8 cellular contexts compared by ENCODE assay signal in the genomic region with DNA sequence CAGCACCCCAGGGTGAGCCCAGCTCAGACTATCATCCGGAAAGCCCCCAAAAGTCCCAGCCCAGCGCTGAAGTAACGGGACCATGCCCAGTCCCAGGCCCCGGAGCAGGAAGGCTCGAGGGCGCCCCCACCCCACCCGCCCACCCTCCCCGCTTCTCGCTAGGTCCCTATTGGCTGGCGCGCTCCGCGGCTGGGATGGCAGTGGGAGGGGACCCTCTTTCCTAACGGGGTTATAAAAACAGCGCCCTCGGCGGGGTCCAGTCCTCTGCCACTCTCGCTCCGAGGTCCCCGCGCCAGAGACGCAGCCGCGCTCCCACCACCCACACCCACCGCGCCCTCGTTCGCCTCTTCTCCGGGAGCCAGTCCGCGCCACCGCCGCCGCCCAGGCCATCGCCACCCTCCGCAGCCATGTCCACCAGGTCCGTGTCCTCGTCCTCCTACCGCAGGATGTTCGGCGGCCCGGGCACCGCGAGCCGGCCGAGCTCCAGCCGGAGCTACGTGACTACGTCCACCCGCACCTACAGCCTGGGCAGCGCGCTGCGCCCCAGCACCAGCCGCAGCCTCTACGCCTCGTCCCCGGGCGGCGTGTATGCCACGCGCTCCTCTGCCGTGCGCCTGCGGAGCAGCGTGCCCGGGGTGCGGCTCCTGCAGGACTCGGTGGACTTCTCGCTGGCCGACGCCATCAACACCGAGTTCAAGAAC. TPM values are rescaled to one million over a fixed set of nuclear protein-coding genes. Genes with fewer than 3 reads are reported as not detected.
DNase-seq lines count a peak whose midpoint lies in the region; ATAC-seq and TF ChIP-seq lines count a peak whose summit lies in the region.

No MANE protein-coding gene starts in this region.

- peak overlapping the region in 1 of 2 experiments; percentile 100 for H3K14ac ChIP-seq in mesenchymal stem cell (ENCODE audit: low read length in 2 of 2)

- H3K36me3 ChIP-seq in mesenchymal stem cell (ENCODE audit: control insufficient read depth in 1 of 2, insufficient read depth in 2 of 2, low read depth in 1 of 2, low read length in 2 of 2) = peaks cover 23 to 46% of the 10 kb centered on the region in 2 experiments

- H3K27ac ChIP-seq in dorsolateral prefrontal cortex = peak overlapping the region in 54 of 59 donors; percentile 38 to 98 (median 85)
- H3K27ac ChIP-seq in mesenchymal stem cell (ENCODE audit: low read length, poor library complexity, severe bottlenecking) = peak overlapping the region; percentile 100

- peak overlapping the region; percentile 100 for H4K8ac ChIP-seq in mesenchymal stem cell (ENCODE audit: low read length)

- no peaks in the 10 kb centered on the region for H3K9me3 ChIP-seq in mesenchymal stem cell (ENCODE audit: control insufficient read depth, low read length)

- peak overlapping the region; percentile 99 for H2BK120ac ChIP-seq in mesenchymal stem cell (ENCODE audit: low read depth, low read length)

- H2AFZ ChIP-seq in mesenchymal stem cell (ENCODE audit: low read depth, low read length) = no peak overlapping the region

- H3K4me2 ChIP-seq in mesenchymal stem cell (ENCODE audit: low read length, poor library complexity, severe bottlenecking) = peak overlapping the region; percentile 76

- peak overlapping the region; percentile 98 to 99 for H3K18ac ChIP-seq in mesenchymal stem cell (ENCODE audit: low read depth in 1 of 2, low read length in 2 of 2)

- intact Hi-C loops in dorsolateral prefrontal cortex (cut with DNase I) = no loop called here

- H3K23ac ChIP-seq in mesenchymal stem cell (ENCODE audit: low read length in 2 of 2) = peak overlapping the region; percentile 37 to 94

- DNase-seq in AG09309 (ENCODE audit: low read depth) (no peak), LHCN-M2 (ENCODE audit: low read depth) (peak; percentile 92), dorsolateral prefrontal cortex (peak in 6 of 10 donors; percentile 28 to 63 (median 50)), mesenchymal stem cell (peak; percentile 94), NCI-H345 treated with DMSO at 0.1 percent for 48 hours (lab: John Stamatoyannopoulos, UW; ENCODE audit: unreplicated experiment) (no peak)
- peak; percentile 32 to 35 for DNase-seq in activated CD4-positive, alpha-beta T cell treated with anti-CD3 and anti-CD28 coated beads, Interleukin-2, amount 50 U/mL, for 24 hours (ENCODE audit: low read depth in 1 of 2, low spot score in 1 of 2)
- DNase-seq in stimulated activated CD8-positive, alpha-beta memory T cell treated with anti-CD3 and anti-CD28 coated beads, Interleukin-15, amount 100 ng/mL, for 24 hours (ENCODE audit: low read depth) = peak; percentile 35

- H3K27me3 ChIP-seq in dorsolateral prefrontal cortex (peaks cover 0 to 72% (median 49%) of the 10 kb centered on the region in 45 donors), mesenchymal stem cell (ENCODE audit: control insufficient read depth in 1 of 2, insufficient read depth in 1 of 2, low read length in 2 of 2) (no peaks in the 10 kb centered on the region)

- peaks cover 8% of the 10 kb centered on the region for H3K4me1 ChIP-seq in mesenchymal stem cell (ENCODE audit: control insufficient read depth, insufficient read depth, low read depth, low read length)

- peak overlapping the region; percentile 98 for H2BK15ac ChIP-seq in mesenchymal stem cell (ENCODE audit: low read depth, poor library complexity, severe bottlenecking)

- 1% methylated on average over 56 of the region's 72 CpGs for WGBS in mesenchymal stem cell

- H3K79me1 ChIP-seq in mesenchymal stem cell (replicated peaks; ENCODE audit: low read length, poor library complexity, severe bottlenecking) = peaks cover 6% of the 10 kb centered on the region

- H2BK5ac ChIP-seq in mesenchymal stem cell (ENCODE audit: low read depth, low read length, poor library complexity, severe bottlenecking) = peak overlapping the region; percentile 100

- peak overlapping the region; percentile 90 for H3K4me3 ChIP-seq in AG09309 (ENCODE audit: control insufficient read depth, low read depth, low read length)
- peak overlapping the region; percentile 36 to 80 (median 64) for H3K4me3 ChIP-seq in dorsolateral prefrontal cortex
- H3K4me3 ChIP-seq in mesenchymal stem cell (ENCODE audit: insufficient read depth in 1 of 2, low read depth in 1 of 2, low read length in 2 of 2) = peak overlapping the region; percentile 74 to 98

- TF ChIP-seq CTCF in AG09309 (IDR thresholded peaks at IDR 0.05; ENCODE audit: control insufficient read depth, insufficient read depth, low read depth, low read length, missing control alignments) = no peak
- TF ChIP-seq CTCF in dorsolateral prefrontal cortex (IDR thresholded peaks at IDR 0.05 in 54 of 56, conservative IDR thresholded peaks at IDR 0.05 in 2 of 56; ENCODE audit: low read depth in 1 of 56, partially characterized antibody in 56 of 56) = peak in 1 of 56 donors; percentile 10

- H2BK12ac ChIP-seq in mesenchymal stem cell (ENCODE audit: low read length in 2 of 2) = peak overlapping the region; percentile 92 to 95

- H2AK5ac ChIP-seq in mesenchymal stem cell (ENCODE audit: low read length, severe bottlenecking) = peak overlapping the region; percentile 89

- H3K4ac ChIP-seq in mesenchymal stem cell (ENCODE audit: low read depth in 1 of 2, low read length in 2 of 2) = peak overlapping the region; percentile 98 to 99

- H4K91ac ChIP-seq in mesenchymal stem cell (ENCODE audit: low read length) = peak overlapping the region; percentile 100

- H3K9ac ChIP-seq in mesenchymal stem cell (ENCODE audit: low read length) = peak overlapping the region; percentile 99

- ATAC-seq in GM19324 (IDR thresholded peaks at IDR 0.05; ENCODE audit: low FRiP score, unreplicated experiment) = peak; percentile 24

RNA-seq across cellular contexts. Expression of a gene that starts 1.1 kb away (rescaled TPM):
- 9,336 and 11,900 TPM in 2 replicates for total RNA-seq in LHCN-M2 (2014; rRNA removed)
- 5,344 TPM for polyA plus RNA-seq in LHCN-M2 (2012)
- total RNA-seq in dorsolateral prefrontal cortex = 100 to 1,000 TPM in 119 of 120 experiments, 10 to 100 TPM in 1; 77.3 to 917 (median 230) TPM
- 5,108 TPM for polyA plus RNA-seq in mesenchymal stem cell (2013, experiment 1 of 2)
- 5,084 TPM for polyA plus RNA-seq in mesenchymal stem cell (2013, experiment 2 of 2)

RNA-seq across cellular contexts. Expression of a gene that starts 27.7 kb away (rescaled TPM):
- total RNA-seq in LHCN-M2 (2014; rRNA removed) = 5.9 and 6.0 TPM in 2 replicates
- polyA plus RNA-seq in LHCN-M2 (2012) = 2.3 TPM
- 10 to 100 TPM in 85 of 120 experiments, 1 to 10 TPM in 35; 7.3 to 21.5 (median 11.3) TPM for total RNA-seq in dorsolateral prefrontal cortex
- 4.6 TPM for polyA plus RNA-seq in mesenchymal stem cell (2013, experiment 1 of 2)
- 4.0 TPM for polyA plus RNA-seq in mesenchymal stem cell (2013, experiment 2 of 2)

Comparison
In these comparisons a context has a peak if more than half of its experiments do, and no peak if none do; other contexts are left out.
1. DNase-seq: peak in LHCN-M2 (single experiment), activated CD4-positive, alpha-beta T cell treated with anti-CD3 and anti-CD28 coated beads, Interleukin-2, amount 50 U/mL, for 24 hours (2 of 2), dorsolateral prefrontal cortex (6 of 10), mesenchymal stem cell (single experiment) and stimulated activated CD8-positive, alpha-beta memory T cell treated with anti-CD3 and anti-CD28 coated beads, Interleukin-15, amount 100 ng/mL, for 24 hours (single experiment); none in AG09309 (single experiment) and NCI-H345 treated with DMSO at 0.1 percent for 48 hours (single experiment).
2. RNA of a gene that starts 1.1 kb away (total RNA-seq): 9,336 to 11,900 TPM in LHCN-M2; 77.3 to 917 TPM in dorsolateral prefrontal cortex; every median in the first group is over 10 times any median in the second.
3. Peak in every context shown above with its lines, with median percentiles within 50 percentile points of each other: H3K4me3 ChIP-seq.